ENCODE assay signal across 8 cellular contexts in genomic region chr6:26158581-26159416, GRCh38.
A peak's percentile ranks its signal among the peaks of the same experiment; 100 is the strongest.
DNase-seq lines count a peak whose midpoint lies in the region; ATAC-seq and TF ChIP-seq lines count a peak whose summit lies in the region.

No MANE protein-coding gene starts in this region.

- no peaks in the 10 kb centered on the region for H3K27me3 Mint-ChIP-seq in osteocyte (ENCODE audit: unreplicated experiment)

- POLR2A ChIA-PET in HEK293T (lab: Yijun Ruan, JAX), result interaction anchor here (0.7 to 10.2 kb wide), 36 partner anchors 11 to 1735 kb away, joined by 3 to 822 read pairs (median 20); a partner anchor contains a TSS

- DNase-seq in HEK293T (ENCODE audit: extremely low spot score), result peak; percentile 16
- peak; percentile 73 for DNase-seq in RKO (ENCODE audit: low spot score)
- peak; percentile 56 for DNase-seq in activated naive CD4-positive, alpha-beta T cell treated with Interleukin-2 at 50 U/mL for 16 hours
- peak; percentile 67 for DNase-seq in glomerular visceral epithelial cell (ENCODE audit: extremely low spot score)
- no peak for DNase-seq in osteocyte (ENCODE audit: extremely low spot score, unreplicated experiment)

- H3K36me3 Mint-ChIP-seq in osteocyte (ENCODE audit: unreplicated experiment), result peaks cover 6% of the 10 kb centered on the region

- H3K27ac ChIP-seq in BLaER1 treated with 17β-estradiol and CSF1 and Interleukin-3, amounts not matched to agents 10 nM and 100 nM, result peak overlapping the region; percentile 51 to 98 (median 91)

- H4K20me1 ChIP-seq in BLaER1 treated with 17β-estradiol and CSF1 and Interleukin-3, amounts not matched to agents 10 nM and 100 nM, result peaks cover 13 to 70% (median 33%) of the 10 kb centered on the region in 11 experiments; a peak in 18 of 22 replicates

- peaks cover 0 to 16% (median 9%) of the 10 kb centered on the region in 11 experiments; a peak in 15 of 22 replicates for H3K36me3 ChIP-seq in BLaER1 treated with 17β-estradiol and CSF1 and Interleukin-3, amounts not matched to agents 10 nM and 100 nM

- peaks cover 26 to 48% (median 38%) of the 10 kb centered on the region in 10 experiments for H3K4me1 ChIP-seq in BLaER1 treated with 17β-estradiol and CSF1 and Interleukin-3, amounts not matched to agents 10 nM and 100 nM

- H3K4me2 ChIP-seq in BLaER1 treated with 17β-estradiol and CSF1 and Interleukin-3, amounts not matched to agents 10 nM and 100 nM, result peak overlapping the region; percentile 83 to 96 (median 91)

- peak overlapping the region; percentile 74 to 83 (median 78) for H3K4me3 ChIP-seq in BLaER1 treated with 17β-estradiol and CSF1 and Interleukin-3, amounts not matched to agents 10 nM and 100 nM

- no peaks in the 10 kb centered on the region for H3K27me3 ChIP-seq in BLaER1 treated with 17β-estradiol and CSF1 and Interleukin-3, amounts not matched to agents 10 nM and 100 nM

- no peak for TF ChIP-seq CTCF in osteocyte (IDR thresholded peaks at IDR 0.05)

- peaks cover 41% of the 10 kb centered on the region for H3K4me1 Mint-ChIP-seq in osteocyte (ENCODE audit: unreplicated experiment)

- H3K27ac Mint-ChIP-seq in osteocyte (ENCODE audit: unreplicated experiment), result peak overlapping the region; percentile 92

- H3K9ac ChIP-seq in BLaER1 treated with 17β-estradiol and CSF1 and Interleukin-3, amounts not matched to agents 10 nM and 100 nM, result peak overlapping the region; percentile 83 to 99 (median 95)

- ATAC-seq in GM19351 (IDR thresholded peaks at IDR 0.05; ENCODE audit: unreplicated experiment) (no peak), HG02852 (IDR thresholded peaks at IDR 0.05; ENCODE audit: unreplicated experiment) (no peak)

- CTCF ChIA-PET in HEK293T (lab: Yijun Ruan, JAX), result interaction anchor here (0.5 to 0.7 kb wide), 3 partner anchors 32 to 107 kb away, joined by 3 to 4 read pairs (median 4); no protein-coding TSS in a partner anchor

- H3K9me3 Mint-ChIP-seq in osteocyte (ENCODE audit: unreplicated experiment), result no peaks in the 10 kb centered on the region

- H3K4me3 Mint-ChIP-seq in osteocyte (ENCODE audit: unreplicated experiment), result peak overlapping the region; percentile 79

- no peaks in the 10 kb centered on the region for H3K9me3 ChIP-seq in BLaER1 treated with 17β-estradiol and CSF1 and Interleukin-3, amounts not matched to agents 10 nM and 100 nM (replicated peaks in 1 of 11)

TF ChIP-seq in HEK293T, 16 proteins besides CTCF, POLR2A, EP300 and RAD21:
- TF ChIP-seq ZNF384 (IDR thresholded peaks at IDR 0.05), result peak; percentile 64; the same call in 1 of the 2 replicates
- TF ChIP-seq NFRKB (IDR thresholded peaks at IDR 0.05), result no peak
